In genomic region chr6:93806409-93807270, GRCh38 we compare ENCODE assay signal across 29 cellular contexts.
"Had no signal": no experiment of that assay in that cellular context is flagged by ENCODE, and none has a peak within 500 bp of the region (broad histone marks: within the 10 kb centered on the region; RNA-seq: fewer than 3 reads in every experiment).

No MANE protein-coding gene starts in this region.

- H3K27me3 Mint-ChIP-seq: stimulated activated naive CD8-positive, alpha-beta T cell treated with anti-CD3 and anti-CD28 coated beads, Interleukin-15, amount 100 ng/mL, for 72 hours had no signal

- H3K27ac ChIP-seq: heart left ventricle, lower lobe of right lung, pancreas, prostate gland, skin epidermis, spleen, testis, thyroid gland, transverse colon, upper lobe of right lung had no signal

- H3K4me3 Mint-ChIP-seq: naive thymus-derived CD8-positive, alpha-beta T cell; nephron; neural crest cell; stimulated activated effector memory CD8-positive, alpha-beta T cell treated with anti-CD3 and anti-CD28 coated beads, Interleukin-12 subunit alpha, Interleukin-12 subunit beta, amount 100 ng/mL, for 72 hours; stimulated activated naive CD8-positive, alpha-beta T cell treated with anti-CD3 and anti-CD28 coated beads, Interleukin-15, amount 100 ng/mL, for 72 hours had no signal

- H3K4me1 ChIP-seq: heart left ventricle, lower lobe of right lung, pancreas, prostate gland, spleen, testis, thyroid gland, transverse colon, upper lobe of right lung had no signal

- H3K9me3 ChIP-seq: lower lobe of right lung, prostate gland, testis, thyroid gland, transverse colon, upper lobe of right lung had no signal

- H3K27me3 ChIP-seq: heart left ventricle, pancreas, spleen, testis, thyroid gland, transverse colon, upper lobe of right lung had no signal

- H3K4me3 ChIP-seq: heart left ventricle, lower lobe of right lung, pancreas, prostate gland, skin epidermis, spleen, testis, thyroid gland, transverse colon, upper lobe of right lung had no signal

- DNase-seq: heart left ventricle; kidney glomerular epithelial cell; left cardiac atrium; lower lobe of right lung; mammary epithelial cell; mesenchymal stem cell; naive thymus-derived CD8-positive, alpha-beta T cell; nucleus accumbens; pancreas; posterior cingulate gyrus; retina; right cardiac atrium; spleen; stimulated activated CD4-positive, alpha-beta T cell treated with anti-CD3 and anti-CD28 coated beads, Interleukin-4, amount 100 ng/mL, for 24 hours; stimulated activated naive CD4-positive, alpha-beta T cell treated with Interleukin-2 at 50 U/mL for 16 hours; stimulated activated naive CD8-positive, alpha-beta T cell treated with anti-CD3 and anti-CD28 coated beads, Interleukin-15, amount 100 ng/mL, for 72 hours; testis; thyroid gland; transverse colon; upper lobe of right lung had no signal

- H3K4me1 Mint-ChIP-seq: naive thymus-derived CD8-positive, alpha-beta T cell; nephron; neural crest cell; stimulated activated effector memory CD8-positive, alpha-beta T cell treated with anti-CD3 and anti-CD28 coated beads, Interleukin-12 subunit alpha, Interleukin-12 subunit beta, amount 100 ng/mL, for 72 hours; stimulated activated naive CD8-positive, alpha-beta T cell treated with anti-CD3 and anti-CD28 coated beads, Interleukin-15, amount 100 ng/mL, for 72 hours had no signal

- FAIRE-seq: keratinocyte, pancreas, urothelium cell line had no signal

- H3K36me3 Mint-ChIP-seq: naive thymus-derived CD8-positive, alpha-beta T cell; stimulated activated effector memory CD8-positive, alpha-beta T cell treated with anti-CD3 and anti-CD28 coated beads, Interleukin-12 subunit alpha, Interleukin-12 subunit beta, amount 100 ng/mL, for 72 hours had no signal

- H3K27ac Mint-ChIP-seq: nephron; stimulated activated effector memory CD8-positive, alpha-beta T cell treated with anti-CD3 and anti-CD28 coated beads, Interleukin-12 subunit alpha, Interleukin-12 subunit beta, amount 100 ng/mL, for 72 hours; stimulated activated naive CD8-positive, alpha-beta T cell treated with anti-CD3 and anti-CD28 coated beads, Interleukin-15, amount 100 ng/mL, for 72 hours had no signal

- ATAC-seq: heart left ventricle; left cardiac atrium; left lobe of liver; lower lobe of right lung; naive thymus-derived CD8-positive, alpha-beta T cell; pancreas; right cardiac atrium; sciatic nerve; stimulated activated effector memory CD8-positive, alpha-beta T cell treated with anti-CD3 and anti-CD28 coated beads, Interleukin-12 subunit alpha, Interleukin-12 subunit beta, amount 100 ng/mL, for 72 hours; stimulated activated naive CD8-positive, alpha-beta T cell treated with anti-CD3 and anti-CD28 coated beads, Interleukin-15, amount 100 ng/mL, for 72 hours; upper lobe of right lung had no signal

- H3K36me3 ChIP-seq: heart left ventricle, lower lobe of right lung, pancreas, prostate gland, spleen, thyroid gland, transverse colon, upper lobe of right lung had no signal
